In the genomic region with DNA sequence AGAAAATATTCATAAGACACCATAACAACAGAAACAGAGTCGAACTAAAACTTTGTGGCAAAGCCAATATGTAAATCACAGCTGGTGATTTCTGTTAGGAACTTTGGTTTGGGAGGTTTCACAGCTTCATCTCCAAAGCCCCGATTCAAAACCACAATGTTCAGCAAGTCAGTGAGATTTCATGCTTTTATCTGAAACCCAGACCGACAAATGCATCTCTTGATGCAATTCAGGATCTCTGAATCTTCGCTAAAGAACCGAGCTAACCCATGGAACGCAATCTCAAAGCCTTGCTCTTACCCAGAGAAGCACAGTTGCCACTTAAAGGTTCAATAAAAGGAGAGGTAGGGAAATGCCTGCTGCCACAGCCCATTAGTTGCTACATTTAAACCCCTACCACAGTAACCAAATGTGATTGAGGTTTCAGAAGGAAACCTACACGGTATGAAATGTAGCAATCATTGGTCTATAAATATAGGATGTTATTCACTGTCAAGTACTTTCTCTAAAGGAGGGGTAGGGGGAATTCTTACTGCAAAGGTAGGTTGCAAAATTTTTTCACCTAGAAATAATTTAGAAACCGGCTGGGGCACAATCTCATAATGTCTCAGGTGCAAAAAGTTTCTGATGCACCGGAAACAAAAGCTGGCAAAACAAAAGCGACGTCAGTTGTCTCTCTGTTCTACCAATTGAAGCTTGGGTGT, we compare ENCODE assay signal across 8 cellular contexts.
DNase-seq lines count a peak whose midpoint lies in the region; ATAC-seq and TF ChIP-seq lines count a peak whose summit lies in the region.

No MANE protein-coding gene starts in this region.

- TF ChIP-seq CTCF in GM06990 (IDR thresholded peaks at IDR 0.05; ENCODE audit: insufficient read depth, low read length, poor library complexity, severe bottlenecking) = no peak
- no peak for TF ChIP-seq CTCF in PC-9 (conservative IDR thresholded peaks at IDR 0.05)

- H3K79me2 ChIP-seq in PC-9 (ENCODE audit: low read depth) = no peaks in the 10 kb centered on the region

- CTCF ChIA-PET in PC-9 (lab: Charles Lee) = no interaction called here

- POLR2A ChIA-PET in PC-9 (lab: Charles Lee; ENCODE audit: unreplicated experiment) = no interaction called here

- no TSS peak for BruUV-seq in PC-9 (replicated peaks; lab: Mats Ljungman, UMichigan)

- peak; percentile 48 for ATAC-seq in GM19463 (IDR thresholded peaks at IDR 0.05; ENCODE audit: unreplicated experiment)
- ATAC-seq in HG03378 (IDR thresholded peaks at IDR 0.05; ENCODE audit: unreplicated experiment) = peak; percentile 71

- H3K4me3 ChIP-seq in GM06990 (replicated peaks; ENCODE audit: low read depth, low read length) (no peak overlapping the region; the same call in 1 of the 2 replicates), PC-9 (no peak overlapping the region)
- peak overlapping the region; percentile 33 for H3K4me3 ChIP-seq in effector memory CD4-positive, alpha-beta T cell (ENCODE audit: insufficient read depth, low read depth, low read length, poor library complexity, severe bottlenecking)

- no peak overlapping the region for H2AFZ ChIP-seq in PC-9

- peaks cover 31% of the 10 kb centered on the region for H3K4me1 ChIP-seq in effector memory CD4-positive, alpha-beta T cell (ENCODE audit: control insufficient read depth, insufficient read depth, low read length, poor library complexity, severe bottlenecking)
- no peaks in the 10 kb centered on the region for H3K4me1 ChIP-seq in PC-9 (replicated peaks; ENCODE audit: insufficient read depth)

- no peaks in the 10 kb centered on the region for H3K9me3 ChIP-seq in effector memory CD4-positive, alpha-beta T cell (ENCODE audit: control insufficient read depth, low read length)
- no peaks in the 10 kb centered on the region; the same call in 1 of the 2 replicates for H3K9me3 ChIP-seq in PC-9 (ENCODE audit: insufficient read depth, low read depth)

- intact Hi-C loops in PC-9 (cut with micrococcal nuclease; ENCODE audit: unreplicated experiment) = no loop called here

- DNase-seq in GM06990 (ENCODE audit: extremely low read depth, insufficient read length) = peak; percentile 74
- peak in 2 of 3 donors; percentile 8 to 12 for DNase-seq in effector memory CD4-positive, alpha-beta T cell
- no peak for DNase-seq in PC-9
- no peak for DNase-seq in NCI-H524 (lab: John Stamatoyannopoulos, UW)
- DNase-seq in C1 segment of cervical spinal cord (lab: John Stamatoyannopoulos, UW) = no peak
- DNase-seq in GDM1 (lab: John Stamatoyannopoulos, UW) = no peak

- no peaks in the 10 kb centered on the region for H4K20me1 ChIP-seq in PC-9 (ENCODE audit: insufficient read depth)

- H3F3A ChIP-seq in PC-9 (ENCODE audit: insufficient read depth, low read depth) = no peaks in the 10 kb centered on the region

- H3K36me3 ChIP-seq in GM06990 (ENCODE audit: control insufficient read depth, insufficient read depth, low read length) (no peaks in the 10 kb centered on the region), PC-9 (ENCODE audit: low read depth) (no peaks in the 10 kb centered on the region)
- no peaks in the 10 kb centered on the region for H3K36me3 ChIP-seq in effector memory CD4-positive, alpha-beta T cell (ENCODE audit: control insufficient read depth, insufficient read depth, low read length)

- H3K27ac ChIP-seq in effector memory CD4-positive, alpha-beta T cell (ENCODE audit: insufficient read depth, low read length, poor library complexity, severe bottlenecking) = peak overlapping the region; percentile 82
- H3K27ac ChIP-seq in PC-9 = no peak overlapping the region

- H3K4me2 ChIP-seq in PC-9 = no peak overlapping the region

- no peaks in the 10 kb centered on the region; the same call in 1 of the 2 replicates for H3K27me3 ChIP-seq in GM06990 (replicated peaks; ENCODE audit: control insufficient read depth, insufficient read depth, low read length)
- no peaks in the 10 kb centered on the region for H3K27me3 ChIP-seq in effector memory CD4-positive, alpha-beta T cell (replicated peaks; ENCODE audit: control insufficient read depth, insufficient read depth, low read length, poor library complexity, severe bottlenecking)
- H3K27me3 ChIP-seq in PC-9 (ENCODE audit: insufficient read depth, low read depth) = no peaks in the 10 kb centered on the region

- no peaks in the 10 kb centered on the region for H3K9me2 ChIP-seq in PC-9 (ENCODE audit: insufficient read depth)

Comparison
In these comparisons a context has a peak if more than half of its experiments do, and no peak if none do; other contexts are left out.
1. DNase-seq: peak in GM06990 (single experiment) and effector memory CD4-positive, alpha-beta T cell (2 of 3); none in PC-9 (0 of 2), NCI-H524 (0 of 2), C1 segment of cervical spinal cord (0 of 14) and GDM1 (single experiment).